ENCODE assay signal across 9 cellular contexts in genomic region chr11:134784046-134784445, GRCh38.
"Had no signal": no experiment of that assay in that cellular context is flagged by ENCODE, and none has a peak within 500 bp of the region (broad histone marks: within the 10 kb centered on the region; RNA-seq: fewer than 3 reads in every experiment).

No MANE protein-coding gene starts in this region.

- H3K4me3 ChIP-seq: GM23338, HAP-1 had no signal

- H3K27ac ChIP-seq: HL-60 had no signal

- H3K9me3 Mint-ChIP-seq: GM23338 had no signal

- H3K4me3 Mint-ChIP-seq: GM23338, HFFc6, IgD-negative memory B cell had no signal

- H3K36me3 Mint-ChIP-seq: IgD-negative memory B cell had no signal

- ATAC-seq: GM23338, HCT116, HepG2 had no signal

- H2AFZ ChIP-seq: GM23338 had no signal

- H3K36me3 ChIP-seq: HAP-1 had no signal

- DNase-seq: H7, HFFc6, KBM-7 had no signal

- H3K4me2 ChIP-seq: GM23338 had no signal

- H3K4me1 Mint-ChIP-seq: IgD-negative memory B cell had no signal

- H3K4me1 ChIP-seq: HAP-1 had no signal

- FAIRE-seq: HepG2 had no signal

- H3K27ac Mint-ChIP-seq: GM23338, HFFc6, IgD-negative memory B cell had no signal

- H3K9me3 ChIP-seq: HAP-1 had no signal
